33 cellular contexts compared by ENCODE assay signal in genomic region chr2:201016859-201017258, GRCh38.
"Had no signal": no experiment of that assay in that cellular context is flagged by ENCODE, and none has a peak within 500 bp of the region (broad histone marks: within the 10 kb centered on the region; RNA-seq: fewer than 3 reads in every experiment).

No MANE protein-coding gene starts in this region.

- H3K27ac ChIP-seq: adrenal gland, body of pancreas, colonic mucosa, WERI-Rb-1 had no signal

- H3K9me3 Mint-ChIP-seq: activated B cell treated with CpG ODN at 0.5 μM for 24 hours; activated CD4-positive, alpha-beta memory T cell treated with anti-CD3 and anti-CD28 coated beads for 36 hours; activated CD4-positive, alpha-beta T cell treated with anti-CD3 and anti-CD28 coated beads, Interleukin-2, amount 10 ng/mL, durations not matched to agents 24 days and 14 days; activated naive CD4-positive, alpha-beta T cell treated with anti-CD3 and anti-CD28 coated beads for 36 hours; activated naive CD4-positive, alpha-beta T cell treated with anti-CD3 and anti-CD28 coated beads, Interleukin-2, amount 50 U/mL, for 24 hours; activated naive CD8-positive, alpha-beta T cell treated with anti-CD3 and anti-CD28 coated beads for 36 hours; activated naive CD8-positive, alpha-beta T cell treated with anti-CD3 and anti-CD28 coated beads, Interleukin-2, amount 50 U/mL, for 24 hours; activated T-helper 1 cell treated with anti-CD3 and anti-CD28 coated beads, Interleukin-12 subunit alpha, Interleukin-12 subunit beta, Interleukin-2, Interleukin-4 antibody, amounts not matched to agents 30 ng/mL and 10 ng/mL and 1 ng/mL, durations not matched to agents 14 hours and 24 hours and 36 hours; activated T-helper 2 cell treated with anti-CD3 and anti-CD28 coated beads, Interferon-gamma antibody, Interleukin-2, Interleukin-4, amounts not matched to agents 10 μg/mL and 5 μg/mL and 100 μg/mL, durations not matched to agents 14 hours and 24 hours and 36 hours; T-helper 2 cell treated with Interferon-gamma antibody and Interleukin-4, amounts not matched to agents 5 μg/mL and 100 μg/mL, for 36 hours had no signal

- H3K4me3 Mint-ChIP-seq: activated B cell treated with CpG ODN at 0.5 μM for 24 hours; activated CD4-positive, alpha-beta memory T cell treated with anti-CD3 and anti-CD28 coated beads for 36 hours; activated CD4-positive, alpha-beta T cell treated with anti-CD3 and anti-CD28 coated beads for 36 hours; activated CD4-positive, alpha-beta T cell treated with anti-CD3 and anti-CD28 coated beads, Interleukin-2, amount 10 ng/mL, durations not matched to agents 24 days and 14 days; activated CD8-positive, alpha-beta memory T cell treated with anti-CD3 and anti-CD28 coated beads, Interleukin-2, amount 10 ng/mL, durations not matched to agents 7 days and 5 days; activated CD8-positive, alpha-beta T cell treated with anti-CD3 and anti-CD28 coated beads, Interleukin-2, amount 10 ng/mL, durations not matched to agents 7 days and 5 days; activated naive CD4-positive, alpha-beta T cell treated with anti-CD3 and anti-CD28 coated beads for 36 hours; activated naive CD4-positive, alpha-beta T cell treated with anti-CD3 and anti-CD28 coated beads, Interleukin-2, amount 50 U/mL, for 24 hours; activated naive CD8-positive, alpha-beta T cell treated with anti-CD3 and anti-CD28 coated beads for 36 hours; activated naive CD8-positive, alpha-beta T cell treated with anti-CD3 and anti-CD28 coated beads, Interleukin-2, amount 50 U/mL, for 24 hours; activated T-helper 1 cell treated with anti-CD3 and anti-CD28 coated beads, Interleukin-12 subunit alpha, Interleukin-12 subunit beta, Interleukin-2, Interleukin-4 antibody, amounts not matched to agents 30 ng/mL and 10 ng/mL and 1 ng/mL, durations not matched to agents 14 hours and 24 hours and 36 hours; T-helper 17 cell; T-helper 2 cell treated with Interferon-gamma antibody and Interleukin-4, amounts not matched to agents 5 μg/mL and 100 μg/mL, for 36 hours had no signal

- H3K4me1 ChIP-seq: adrenal gland, body of pancreas, colonic mucosa had no signal

- ATAC-seq: activated CD4-positive, alpha-beta T cell treated with anti-CD3 and anti-CD28 coated beads for 36 hours; activated CD4-positive, CD25-positive, alpha-beta regulatory T cell treated with anti-CD3 and anti-CD28 coated beads, Interleukin-2, amount 50 U/mL, for 24 hours; activated CD8-positive, alpha-beta memory T cell treated with anti-CD3 and anti-CD28 coated beads, Interleukin-2, amount 10 ng/mL, durations not matched to agents 7 days and 5 days; activated CD8-positive, alpha-beta T cell treated with anti-CD3 and anti-CD28 coated beads, Interleukin-2, amount 10 ng/mL, durations not matched to agents 7 days and 5 days; activated naive CD8-positive, alpha-beta T cell treated with anti-CD3 and anti-CD28 coated beads, Interleukin-2, amount 50 U/mL, for 24 hours; body of pancreas; esophagus mucosa; T-helper 17 cell had no signal

- H3K36me3 ChIP-seq: colonic mucosa had no signal

- H3K27ac Mint-ChIP-seq: activated B cell treated with CpG ODN at 0.5 μM for 24 hours; activated CD4-positive, alpha-beta memory T cell treated with anti-CD3 and anti-CD28 coated beads for 36 hours; activated CD4-positive, alpha-beta T cell treated with anti-CD3 and anti-CD28 coated beads for 36 hours; activated CD4-positive, alpha-beta T cell treated with anti-CD3 and anti-CD28 coated beads, Interleukin-2, amount 10 ng/mL, durations not matched to agents 24 days and 14 days; activated CD8-positive, alpha-beta memory T cell treated with anti-CD3 and anti-CD28 coated beads, Interleukin-2, amount 10 ng/mL, durations not matched to agents 7 days and 5 days; activated CD8-positive, alpha-beta T cell treated with anti-CD3 and anti-CD28 coated beads, Interleukin-2, amount 10 ng/mL, durations not matched to agents 7 days and 5 days; activated naive CD4-positive, alpha-beta T cell treated with anti-CD3 and anti-CD28 coated beads for 36 hours; activated naive CD4-positive, alpha-beta T cell treated with anti-CD3 and anti-CD28 coated beads, Interleukin-2, amount 50 U/mL, for 24 hours; activated naive CD8-positive, alpha-beta T cell treated with anti-CD3 and anti-CD28 coated beads for 36 hours; activated naive CD8-positive, alpha-beta T cell treated with anti-CD3 and anti-CD28 coated beads, Interleukin-2, amount 50 U/mL, for 24 hours; activated T-helper 1 cell treated with anti-CD3 and anti-CD28 coated beads, Interleukin-12 subunit alpha, Interleukin-12 subunit beta, Interleukin-2, Interleukin-4 antibody, amounts not matched to agents 30 ng/mL and 10 ng/mL and 1 ng/mL, durations not matched to agents 14 hours and 24 hours and 36 hours; activated T-helper 2 cell treated with anti-CD3 and anti-CD28 coated beads, Interferon-gamma antibody, Interleukin-2, Interleukin-4, amounts not matched to agents 10 μg/mL and 5 μg/mL and 100 μg/mL, durations not matched to agents 14 hours and 24 hours and 36 hours; T-helper 17 cell; T-helper 2 cell treated with Interferon-gamma antibody and Interleukin-4, amounts not matched to agents 5 μg/mL and 100 μg/mL, for 36 hours had no signal

- H3K4me1 Mint-ChIP-seq: activated B cell treated with CpG ODN at 0.5 μM for 24 hours had no signal

- H3K27me3 ChIP-seq: adrenal gland, body of pancreas, colonic mucosa had no signal

- H3K27me3 Mint-ChIP-seq: activated B cell treated with CpG ODN at 0.5 μM for 24 hours; activated CD4-positive, alpha-beta memory T cell treated with anti-CD3 and anti-CD28 coated beads for 36 hours; activated CD4-positive, alpha-beta T cell treated with anti-CD3 and anti-CD28 coated beads for 36 hours; activated CD4-positive, alpha-beta T cell treated with anti-CD3 and anti-CD28 coated beads, Interleukin-2, amount 10 ng/mL, durations not matched to agents 24 days and 14 days; activated CD8-positive, alpha-beta memory T cell treated with anti-CD3 and anti-CD28 coated beads, Interleukin-2, amount 10 ng/mL, durations not matched to agents 7 days and 5 days; activated naive CD4-positive, alpha-beta T cell treated with anti-CD3 and anti-CD28 coated beads, Interleukin-2, amount 50 U/mL, for 24 hours; activated naive CD8-positive, alpha-beta T cell treated with anti-CD3 and anti-CD28 coated beads for 36 hours; activated naive CD8-positive, alpha-beta T cell treated with anti-CD3 and anti-CD28 coated beads, Interleukin-2, amount 50 U/mL, for 24 hours; T-helper 17 cell had no signal

- DNase-seq: activated B cell treated with CpG ODN at 0.5 μM for 24 hours; activated CD4-positive, alpha-beta memory T cell treated with anti-CD3 and anti-CD28 coated beads for 36 hours; activated CD4-positive, alpha-beta T cell treated with anti-CD3 and anti-CD28 coated beads for 36 hours; activated CD4-positive, alpha-beta T cell treated with anti-CD3 and anti-CD28 coated beads, Interleukin-2, amount 10 ng/mL, durations not matched to agents 24 days and 14 days; activated CD8-positive, alpha-beta memory T cell treated with anti-CD3 and anti-CD28 coated beads, Interleukin-2, amount 10 ng/mL, durations not matched to agents 7 days and 5 days; activated CD8-positive, alpha-beta memory T cell treated with anti-CD3 and anti-CD28 coated beads, Interleukin-2, amount 50 U/mL, for 4 hours; activated CD8-positive, alpha-beta T cell treated with anti-CD3 and anti-CD28 coated beads, Interleukin-2, amount 10 ng/mL, durations not matched to agents 7 days and 5 days; activated effector memory CD4-positive, alpha-beta T cell treated with anti-CD3 and anti-CD28 coated beads, Interleukin-2, amount 50 U/mL, for 16 hours; activated naive CD4-positive, alpha-beta T cell treated with anti-CD3 and anti-CD28 coated beads for 36 hours; activated naive CD8-positive, alpha-beta T cell treated with anti-CD3 and anti-CD28 coated beads for 36 hours; activated naive CD8-positive, alpha-beta T cell treated with anti-CD3 and anti-CD28 coated beads, Interleukin-2, amount 50 U/mL, for 24 hours; activated T-cell treated with anti-CD3 and anti-CD28 coated beads, Interleukin-2, amount 50 U/mL, for 1 hour; activated T-cell treated with anti-CD3 and anti-CD28 coated beads, Interleukin-2, amount 50 U/mL, for 48 hours; adrenal gland; amygdala; aorta; body of pancreas; central memory CD4-positive, alpha-beta T cell; cerebellar nuclear complex; colonic mucosa; effector CD8-positive, alpha-beta T cell; foreskin fibroblast; SW 1271; T-helper 1 cell; T-helper 17 cell; T1000; WERI-Rb-1 had no signal

- H3K4me3 ChIP-seq: adrenal gland, body of pancreas, colonic mucosa had no signal

- H3K9me3 ChIP-seq: adrenal gland, body of pancreas, colonic mucosa had no signal
